ENCODE assay signal across 13 cellular contexts in the genomic region with DNA sequence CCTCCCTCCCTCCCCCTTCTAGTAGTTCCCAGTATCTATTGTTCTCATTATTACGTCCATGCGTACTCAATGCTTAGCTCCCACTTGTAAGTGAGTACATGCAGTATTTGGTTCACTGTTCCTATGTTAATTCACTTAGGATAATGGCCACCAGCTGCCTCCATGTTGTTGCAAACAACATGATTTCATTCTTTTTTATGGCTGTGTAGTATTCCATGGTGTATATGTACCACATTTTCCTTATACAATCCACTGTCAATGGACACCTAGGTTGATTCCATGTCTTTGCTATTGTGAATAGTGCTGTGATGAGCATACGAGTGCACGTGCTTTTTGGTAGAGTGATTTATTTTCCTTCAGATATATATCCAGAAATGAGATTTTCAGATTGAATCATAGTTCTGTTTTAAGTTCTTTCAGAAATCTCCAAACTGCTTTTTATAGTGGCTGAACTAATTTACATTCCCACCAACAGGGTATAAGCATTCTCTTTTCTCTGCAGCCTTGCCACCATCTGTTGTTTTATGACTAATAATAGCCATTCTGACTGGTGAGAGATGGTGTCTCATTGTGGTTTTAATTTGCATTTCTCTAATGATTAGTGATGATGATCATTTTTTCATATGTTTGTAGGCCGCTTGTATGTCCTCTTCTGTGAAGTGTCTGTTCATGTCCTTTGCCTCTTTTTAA.
DNase-seq lines count a peak whose midpoint lies in the region; ATAC-seq and FAIRE-seq lines count a peak whose summit lies in the region.
"Had no signal": no experiment of that assay in that cellular context is flagged by ENCODE, and none has a peak within 500 bp of the region (broad histone marks: within the 10 kb centered on the region; RNA-seq: fewer than 3 reads in every experiment).

No MANE protein-coding gene starts in this region.

- H3K27me3 Mint-ChIP-seq in stimulated activated memory B cell treated with anti-CD40 and anti-IgM and Interleukin-4, amounts not matched to agents 10 μg/mL and 1 μg/mL and 100 μg/mL, for 72 hours: peaks cover 50% of the 10 kb centered on the region

- no peak overlapping the region for H3K4me3 Mint-ChIP-seq in stimulated activated memory B cell treated with anti-CD40 and anti-IgM and Interleukin-4, amounts not matched to agents 10 μg/mL and 1 μg/mL and 100 μg/mL, for 72 hours

- H3K4me1 Mint-ChIP-seq in stimulated activated memory B cell treated with anti-CD40 and anti-IgM and Interleukin-4, amounts not matched to agents 10 μg/mL and 1 μg/mL and 100 μg/mL, for 72 hours: peaks cover under 1% of the 10 kb centered on the region

- peak; percentile 52 for FAIRE-seq in GM18507 (lab: Jason Lieb, UNC)
- FAIRE-seq: TTC549 had no signal

- no peaks in the 10 kb centered on the region for H3K9me3 Mint-ChIP-seq in stimulated activated memory B cell treated with anti-CD40 and anti-IgM and Interleukin-4, amounts not matched to agents 10 μg/mL and 1 μg/mL and 100 μg/mL, for 72 hours

- H3K27ac Mint-ChIP-seq in stimulated activated memory B cell treated with anti-CD40 and anti-IgM and Interleukin-4, amounts not matched to agents 10 μg/mL and 1 μg/mL and 100 μg/mL, for 72 hours: no peak overlapping the region

- DNase-seq in GM18507 (ENCODE audit: extremely low spot score, insufficient read length, low read depth) (no peak), NCI-H526 (lab: John Stamatoyannopoulos, UW) (peak; percentile 76 to 83), medulla oblongata (ENCODE audit: extremely low spot score) (no peak), RPMI8226 (no peak)
- DNase-seq: NCI-H1417; NCI-H748 treated with DMSO at 0.1 percent for 48 hours; SHP77 treated with DMSO at 0.1 percent for 48 hours; stimulated activated CD4-positive, alpha-beta T cell treated with anti-CD3 and anti-CD28 coated beads, Interleukin-1b, Interleukin-23, amount 100 ng/mL, for 48 hours had no signal

- H3K36me3 Mint-ChIP-seq in stimulated activated memory B cell treated with anti-CD40 and anti-IgM and Interleukin-4, amounts not matched to agents 10 μg/mL and 1 μg/mL and 100 μg/mL, for 72 hours: no peaks in the 10 kb centered on the region

- peak; percentile 81 for ATAC-seq in GM19463 (IDR thresholded peaks at IDR 0.05; ENCODE audit: unreplicated experiment)
- peak; percentile 61 for ATAC-seq in HG02938 (IDR thresholded peaks at IDR 0.05; ENCODE audit: unreplicated experiment)
- no peak for ATAC-seq in GM21786 (IDR thresholded peaks at IDR 0.05; ENCODE audit: unreplicated experiment)
- ATAC-seq in stimulated activated memory B cell treated with anti-CD40 and anti-IgM and Interleukin-4, amounts not matched to agents 10 μg/mL and 1 μg/mL and 100 μg/mL, for 72 hours: no peak

Comparison
In these comparisons a context has a peak if more than half of its experiments do, and no peak if none do; other contexts are left out.
1. DNase-seq: peak in NCI-H526 (2 of 2); none in GM18507 (single experiment), medulla oblongata (single experiment) and RPMI8226 (single experiment).
2. ATAC-seq: peak in GM19463 (single experiment) and HG02938 (single experiment); none in GM21786 (single experiment) and stimulated activated memory B cell treated with anti-CD40 and anti-IgM and Interleukin-4, amounts not matched to agents 10 μg/mL and 1 μg/mL and 100 μg/mL, for 72 hours (single experiment).